17 cellular contexts compared by ENCODE assay signal in genomic region chr3:9403463-9403862, GRCh38. TPM values are rescaled to one million over a fixed set of nuclear protein-coding genes. Genes with fewer than 3 reads are reported as not detected.
DNase-seq lines count a peak whose midpoint lies in the region; FAIRE-seq and TF ChIP-seq lines count a peak whose summit lies in the region.
"Had no signal": no experiment of that assay in that cellular context is flagged by ENCODE, and none has a peak within 500 bp of the region (broad histone marks: within the 10 kb centered on the region; RNA-seq: fewer than 3 reads in every experiment).

No MANE protein-coding gene starts in this region.

- H3K27ac Mint-ChIP-seq in CD8-positive, alpha-beta memory T cell: peak overlapping the region in 1 of 8 donors; percentile 50
- H3K27ac Mint-ChIP-seq: activated naive CD8-positive, alpha-beta T cell treated with anti-CD3 and anti-CD28 coated beads, Interleukin-2, amount 10 ng/mL, durations not matched to agents 7 days and 5 days; stimulated activated effector memory CD8-positive, alpha-beta T cell treated with anti-CD3 and anti-CD28 coated beads, Interleukin-12 subunit alpha, Interleukin-12 subunit beta, amount 100 ng/mL, for 72 hours had no signal

- no peaks in the 10 kb centered on the region for H3K27me3 Mint-ChIP-seq in CD8-positive, alpha-beta memory T cell
- H3K27me3 Mint-ChIP-seq: activated naive CD8-positive, alpha-beta T cell treated with anti-CD3 and anti-CD28 coated beads, Interleukin-2, amount 10 ng/mL, durations not matched to agents 7 days and 5 days had no signal

- H3K9me3 Mint-ChIP-seq in CD8-positive, alpha-beta memory T cell: no peaks in the 10 kb centered on the region
- H3K9me3 Mint-ChIP-seq: activated naive CD8-positive, alpha-beta T cell treated with anti-CD3 and anti-CD28 coated beads, Interleukin-2, amount 10 ng/mL, durations not matched to agents 7 days and 5 days; stimulated activated effector memory CD8-positive, alpha-beta T cell treated with anti-CD3 and anti-CD28 coated beads, Interleukin-12 subunit alpha, Interleukin-12 subunit beta, amount 100 ng/mL, for 72 hours had no signal

- CTCF ChIA-PET in CD8-positive, alpha-beta memory T cell (lab: Charles Lee): interaction anchor here (1.4 to 2.8 kb wide), 2 partner anchors 17 to 40 kb away, joined by 3 to 8 read pairs; partner anchors contain the start of gene THUMPD3

- H3K36me3 Mint-ChIP-seq in CD8-positive, alpha-beta memory T cell: peaks cover 0 to 7% (median 0%) of the 10 kb centered on the region in 3 donors

- peak overlapping the region; percentile 38 for H3K27ac ChIP-seq in CD8-positive, alpha-beta memory T cell (ENCODE audit: low read depth, low read length)
- H3K27ac ChIP-seq in ectodermal cell (ENCODE audit: insufficient read depth, low read depth, low read length, poor library complexity, severe bottlenecking): peak overlapping the region; percentile 65
- H3K27ac ChIP-seq: SK-N-MC had no signal

- peaks cover 80 to 97% (median 96%) of the 10 kb centered on the region in 3 donors for H3K4me1 Mint-ChIP-seq in CD8-positive, alpha-beta memory T cell

- H3K4me1 ChIP-seq in CD8-positive, alpha-beta memory T cell (ENCODE audit: insufficient read depth, low read length): peaks cover 81% of the 10 kb centered on the region
- H3K4me1 ChIP-seq in ectodermal cell (ENCODE audit: control insufficient read depth, insufficient read depth, low read length) (peaks cover 32% of the 10 kb centered on the region), neuron (ENCODE audit: insufficient read depth, low read length) (peaks cover 61% of the 10 kb centered on the region)

- H3K36me3 ChIP-seq in CD8-positive, alpha-beta memory T cell (ENCODE audit: insufficient read depth, low read length): no peaks in the 10 kb centered on the region
- H3K36me3 ChIP-seq in ectodermal cell (ENCODE audit: control insufficient read depth, insufficient read depth, low read length) (no peaks in the 10 kb centered on the region), neuron (ENCODE audit: insufficient read depth, low read length) (peaks cover 4% of the 10 kb centered on the region), H7 (replicated peaks; ENCODE audit: control insufficient read depth, insufficient read depth, low read length) (no peaks in the 10 kb centered on the region)

- H3K27me3 ChIP-seq in CD8-positive, alpha-beta memory T cell (ENCODE audit: insufficient read depth, low read length, poor library complexity, severe bottlenecking): no peaks in the 10 kb centered on the region
- H3K27me3 ChIP-seq in ectodermal cell (ENCODE audit: control insufficient read depth, insufficient read depth, low read length, poor library complexity, severe bottlenecking) (no peaks in the 10 kb centered on the region), neuron (ENCODE audit: insufficient read depth, low read length) (no peaks in the 10 kb centered on the region), H7 (ENCODE audit: control insufficient read depth, insufficient read depth, low read length) (no peaks in the 10 kb centered on the region)

- DNase-seq in CD8-positive, alpha-beta memory T cell: no peak
- no peak for DNase-seq in NB4 (ENCODE audit: low read depth)
- no peak for DNase-seq in frontal cortex (ENCODE audit: low spot score in 2 of 2)
- DNase-seq in H7: no peak
- no peak for DNase-seq in posterior cingulate gyrus
- no peak for DNase-seq in RKO (ENCODE audit: low spot score)
- DNase-seq: activated CD8-positive, alpha-beta memory T cell treated with anti-CD3 and anti-CD28 coated beads, Interleukin-2, amount 50 U/mL, for 48 hours; activated naive CD8-positive, alpha-beta T cell treated with anti-CD3 and anti-CD28 coated beads, Interleukin-2, amount 10 ng/mL, durations not matched to agents 7 days and 5 days; Kasumi-1; NK-92 treated with Interleukin-12 subunit alpha and Interleukin-12 subunit beta, amount 100 ng/mL, for 24 hours; stimulated activated CD4-positive, alpha-beta T cell treated with anti-CD3 and anti-CD28 coated beads, Interleukin-4, amount 100 ng/mL, for 1 hour had no signal

- H3K9me3 ChIP-seq in CD8-positive, alpha-beta memory T cell (ENCODE audit: low read length): no peaks in the 10 kb centered on the region
- H3K9me3 ChIP-seq in ectodermal cell (ENCODE audit: control insufficient read depth, low read length) (no peaks in the 10 kb centered on the region), neuron (ENCODE audit: low read length) (no peaks in the 10 kb centered on the region)

- WGBS in ectodermal cell, 2 experiments: 28 to 47% methylated on average over 2 of the region's 2 CpGs

- no peak for TF ChIP-seq POLR2A in NB4 (IDR thresholded peaks at IDR 0.05; ENCODE audit: extremely low read depth, insufficient read length)

- no peak for FAIRE-seq in frontal cortex (lab: Jason Lieb, UNC)
- FAIRE-seq: GM12891, islet of Langerhans had no signal

- TF ChIP-seq CTCF in NB4 (IDR thresholded peaks at IDR 0.05; ENCODE audit: low read depth, low read length): no peak

- intact Hi-C loops in posterior cingulate gyrus (cut with DNase I): no loop called here

- POLR2A ChIA-PET in CD8-positive, alpha-beta memory T cell (lab: Charles Lee): no interaction called here

- H2AFZ ChIP-seq in neuron (ENCODE audit: low read depth, low read length): no peak overlapping the region

- no peak overlapping the region for H3K4me3 Mint-ChIP-seq in CD8-positive, alpha-beta memory T cell
- H3K4me3 Mint-ChIP-seq: activated naive CD8-positive, alpha-beta T cell treated with anti-CD3 and anti-CD28 coated beads, Interleukin-2, amount 10 ng/mL, durations not matched to agents 7 days and 5 days; stimulated activated effector memory CD8-positive, alpha-beta T cell treated with anti-CD3 and anti-CD28 coated beads, Interleukin-12 subunit alpha, Interleukin-12 subunit beta, amount 100 ng/mL, for 72 hours had no signal

- no peak overlapping the region for H3K4me3 ChIP-seq in CD8-positive, alpha-beta memory T cell (ENCODE audit: low read length)
- H3K4me3 ChIP-seq in NB4 (ENCODE audit: low read depth, low read length) (peak overlapping the region; percentile 0), ectodermal cell (ENCODE audit: insufficient read depth, low read depth, low read length) (peak overlapping the region; percentile 25), neuron (ENCODE audit: low read length) (peak overlapping the region; percentile 94), H7 (ENCODE audit: insufficient read depth, low read depth, low read length) (no peak overlapping the region)
- H3K4me3 ChIP-seq: SK-N-MC had no signal

RNA-seq across cellular contexts. Expression of gene SETD5, which starts 6.0 kb away (rescaled TPM):
- total RNA-seq in CD8-positive, alpha-beta memory T cell: 10 to 100 TPM; 89.8 to 97.2 TPM
- polyA plus RNA-seq in CD8-positive, alpha-beta memory T cell: 40.0 TPM
- 215 TPM for polyA plus RNA-seq in ectodermal cell (2013, experiment 1 of 4)
- polyA plus RNA-seq in ectodermal cell (2013, experiment 2 of 4): 241 TPM
- polyA plus RNA-seq in ectodermal cell (2013, experiment 3 of 4): 208 TPM
- 239 TPM for polyA plus RNA-seq in ectodermal cell (2013, experiment 4 of 4)
- 28.5 TPM for total RNA-seq in frontal cortex
- total RNA-seq in H7 (2014; rRNA removed; shearing (Covaris generic)): 99.8 and 139 TPM in 2 replicates

RNA-seq across cellular contexts. Expression of gene THUMPD3, which starts 40.6 kb away (rescaled TPM):
- total RNA-seq in CD8-positive, alpha-beta memory T cell: 10 to 100 TPM; 58.4 to 58.5 TPM
- 19.5 TPM for polyA plus RNA-seq in CD8-positive, alpha-beta memory T cell
- polyA plus RNA-seq in ectodermal cell (2013, experiment 1 of 4): 61.2 TPM
- polyA plus RNA-seq in ectodermal cell (2013, experiment 2 of 4): 58.7 TPM
- polyA plus RNA-seq in ectodermal cell (2013, experiment 3 of 4): 48.4 TPM
- 54.1 TPM for polyA plus RNA-seq in ectodermal cell (2013, experiment 4 of 4)
- total RNA-seq in frontal cortex: 79.1 TPM
- 17.4 and 22.1 TPM in 2 replicates for total RNA-seq in H7 (2014; rRNA removed; shearing (Covaris generic))

Comparison
In these comparisons a context has a peak if more than half of its experiments do, and no peak if none do; other contexts are left out.
1. H3K4me3 ChIP-seq: peak in NB4 (single experiment), ectodermal cell (single experiment) and neuron (single experiment); none in CD8-positive, alpha-beta memory T cell (single experiment) and H7 (single experiment).